Comparison of ENCODE assay signal across 39 cellular contexts in genomic region chr20:57213924-57214323, GRCh38. TPM values are rescaled to one million over a fixed set of nuclear protein-coding genes. Genes with fewer than 3 reads are reported as not detected.
"Had no signal": no experiment of that assay in that cellular context is flagged by ENCODE, and none has a peak within 500 bp of the region (broad histone marks: within the 10 kb centered on the region; RNA-seq: fewer than 3 reads in every experiment).

No MANE protein-coding gene starts in this region.

- H3K36me3 ChIP-seq: adrenal gland, brain microvascular endothelial cell, breast epithelium had no signal

- ATAC-seq: activated CD8-positive, alpha-beta T cell treated with anti-CD3 and anti-CD28 coated beads for 36 hours; activated naive CD4-positive, alpha-beta T cell treated with anti-CD3 and anti-CD28 coated beads, Interleukin-2, amount 50 U/mL, for 72 hours; activated T-cell treated with anti-CD3 and anti-CD28 coated beads, Interleukin-2, amount 50 U/mL, for 4 hours; activated T-cell treated with anti-CD3 and anti-CD28 coated beads, Interleukin-2, amount 50 U/mL, for 72 hours; activated T-helper 17 cell treated with anti-CD3 and anti-CD28 coated beads, Interleukin-2, amount 50 U/mL, for 72 hours; body of pancreas had no signal

- H3K27ac Mint-ChIP-seq: activated B cell treated with CpG ODN at 0.5 μM for 24 hours; activated CD4-positive, alpha-beta memory T cell treated with anti-CD3 and anti-CD28 coated beads for 36 hours; activated CD4-positive, alpha-beta T cell treated with anti-CD3 and anti-CD28 coated beads, Interleukin-2, amount 10 ng/mL, durations not matched to agents 24 days and 14 days; activated CD8-positive, alpha-beta T cell treated with anti-CD3 and anti-CD28 coated beads for 36 hours; activated naive CD4-positive, alpha-beta T cell treated with anti-CD3 and anti-CD28 coated beads for 36 hours; activated naive CD4-positive, alpha-beta T cell treated with anti-CD3 and anti-CD28 coated beads, Interleukin-2, amount 50 U/mL, for 72 hours; activated naive CD8-positive, alpha-beta T cell treated with anti-CD3 and anti-CD28 coated beads for 36 hours; activated T-cell treated with anti-CD3 and anti-CD28 coated beads, Interleukin-2, amount 50 U/mL, for 72 hours; activated T-helper 1 cell treated with anti-CD3 and anti-CD28 coated beads, Interleukin-12 subunit alpha, Interleukin-12 subunit beta, Interleukin-2, Interleukin-4 antibody, amounts not matched to agents 30 ng/mL and 10 ng/mL and 1 ng/mL, durations not matched to agents 14 hours and 24 hours and 36 hours; activated T-helper 17 cell treated with anti-CD3 and anti-CD28 coated beads, Interleukin-2, amount 50 U/mL, for 72 hours; T-helper 1 cell treated with Interleukin-12 subunit alpha and Interleukin-12 subunit beta and Interleukin-4 antibody, amounts not matched to agents 30 μg/mL and 1 μg/mL, for 36 hours; T-helper 2 cell treated with Interferon-gamma antibody and Interleukin-4, amounts not matched to agents 5 μg/mL and 100 μg/mL, for 36 hours had no signal

- H3K9me3 Mint-ChIP-seq: activated B cell treated with CpG ODN at 0.5 μM for 24 hours; activated CD4-positive, alpha-beta memory T cell treated with anti-CD3 and anti-CD28 coated beads for 36 hours; activated CD4-positive, alpha-beta T cell treated with anti-CD3 and anti-CD28 coated beads, Interleukin-2, amount 10 ng/mL, durations not matched to agents 24 days and 14 days; activated CD8-positive, alpha-beta T cell treated with anti-CD3 and anti-CD28 coated beads for 36 hours; activated naive CD4-positive, alpha-beta T cell treated with anti-CD3 and anti-CD28 coated beads for 36 hours; activated naive CD4-positive, alpha-beta T cell treated with anti-CD3 and anti-CD28 coated beads, Interleukin-2, amount 50 U/mL, for 72 hours; activated naive CD8-positive, alpha-beta T cell treated with anti-CD3 and anti-CD28 coated beads for 36 hours; activated T-cell treated with anti-CD3 and anti-CD28 coated beads, Interleukin-2, amount 50 U/mL, for 4 hours; activated T-cell treated with anti-CD3 and anti-CD28 coated beads, Interleukin-2, amount 50 U/mL, for 72 hours; activated T-helper 1 cell treated with anti-CD3 and anti-CD28 coated beads, Interleukin-12 subunit alpha, Interleukin-12 subunit beta, Interleukin-2, Interleukin-4 antibody, amounts not matched to agents 30 ng/mL and 10 ng/mL and 1 ng/mL, durations not matched to agents 14 hours and 24 hours and 36 hours; activated T-helper 17 cell treated with anti-CD3 and anti-CD28 coated beads, Interleukin-2, amount 50 U/mL, for 72 hours; T-helper 1 cell treated with Interleukin-12 subunit alpha and Interleukin-12 subunit beta and Interleukin-4 antibody, amounts not matched to agents 30 μg/mL and 1 μg/mL, for 36 hours; T-helper 2 cell treated with Interferon-gamma antibody and Interleukin-4, amounts not matched to agents 5 μg/mL and 100 μg/mL, for 36 hours had no signal

- H3K4me1 ChIP-seq: adrenal gland, breast epithelium had no signal

- H3K27me3 ChIP-seq: adrenal gland, body of pancreas, breast epithelium had no signal

- H3K4me3 ChIP-seq: adrenal gland, body of pancreas, breast epithelium had no signal

- H3K4me3 Mint-ChIP-seq: activated B cell treated with CpG ODN at 0.5 μM for 24 hours; activated CD4-positive, alpha-beta memory T cell treated with anti-CD3 and anti-CD28 coated beads for 36 hours; activated CD4-positive, alpha-beta T cell treated with anti-CD3 and anti-CD28 coated beads, Interleukin-2, amount 10 ng/mL, durations not matched to agents 24 days and 14 days; activated CD8-positive, alpha-beta T cell treated with anti-CD3 and anti-CD28 coated beads for 36 hours; activated naive CD4-positive, alpha-beta T cell treated with anti-CD3 and anti-CD28 coated beads for 36 hours; activated naive CD8-positive, alpha-beta T cell treated with anti-CD3 and anti-CD28 coated beads for 36 hours; activated T-cell treated with anti-CD3 and anti-CD28 coated beads, Interleukin-2, amount 50 U/mL, for 4 hours; activated T-cell treated with anti-CD3 and anti-CD28 coated beads, Interleukin-2, amount 50 U/mL, for 72 hours; activated T-helper 1 cell treated with anti-CD3 and anti-CD28 coated beads, Interleukin-12 subunit alpha, Interleukin-12 subunit beta, Interleukin-2, Interleukin-4 antibody, amounts not matched to agents 30 ng/mL and 10 ng/mL and 1 ng/mL, durations not matched to agents 14 hours and 24 hours and 36 hours; activated T-helper 17 cell treated with anti-CD3 and anti-CD28 coated beads, Interleukin-2, amount 50 U/mL, for 72 hours; T-helper 1 cell treated with Interleukin-12 subunit alpha and Interleukin-12 subunit beta and Interleukin-4 antibody, amounts not matched to agents 30 μg/mL and 1 μg/mL, for 36 hours; T-helper 2 cell treated with Interferon-gamma antibody and Interleukin-4, amounts not matched to agents 5 μg/mL and 100 μg/mL, for 36 hours had no signal

- FAIRE-seq: astrocyte, TTC549 had no signal

- H3K27ac ChIP-seq: adrenal gland, brain microvascular endothelial cell, VCaP had no signal

- H3K9me3 ChIP-seq: adrenal gland, body of pancreas, breast epithelium had no signal

- H3K4me1 Mint-ChIP-seq: activated B cell treated with CpG ODN at 0.5 μM for 24 hours; activated CD4-positive, alpha-beta T cell treated with anti-CD3 and anti-CD28 coated beads, Interleukin-2, amount 10 ng/mL, durations not matched to agents 24 days and 14 days; activated naive CD8-positive, alpha-beta T cell treated with anti-CD3 and anti-CD28 coated beads for 36 hours; activated T-helper 17 cell treated with anti-CD3 and anti-CD28 coated beads, Interleukin-2, amount 50 U/mL, for 72 hours had no signal

- H3K36me3 Mint-ChIP-seq: activated CD4-positive, alpha-beta memory T cell treated with anti-CD3 and anti-CD28 coated beads for 36 hours; activated naive CD4-positive, alpha-beta T cell treated with anti-CD3 and anti-CD28 coated beads, Interleukin-2, amount 50 U/mL, for 72 hours; activated naive CD8-positive, alpha-beta T cell treated with anti-CD3 and anti-CD28 coated beads for 36 hours had no signal

- DNase-seq: activated B cell treated with CpG ODN at 0.5 μM for 24 hours; activated CD4-positive, alpha-beta memory T cell treated with anti-CD3 and anti-CD28 coated beads for 36 hours; activated CD4-positive, alpha-beta T cell treated with anti-CD3 and anti-CD28 coated beads for 4 hours; activated CD4-positive, alpha-beta T cell treated with anti-CD3 and anti-CD28 coated beads, Interleukin-2, amount 10 ng/mL, durations not matched to agents 24 days and 14 days; activated CD4-positive, alpha-beta T cell treated with anti-CD3 and anti-CD28 coated beads, Interleukin-2, amount 50 U/mL, for 1 hour; activated CD4-positive, alpha-beta T cell treated with anti-CD3 and anti-CD28 coated beads, Interleukin-2, amount 50 U/mL, for 4 hours; activated CD4-positive, CD25-positive, alpha-beta regulatory T cell treated with anti-CD3 and anti-CD28 coated beads, Interleukin-2, amount 50 U/mL, for 72 hours; activated CD8-positive, alpha-beta memory T cell treated with anti-CD3 and anti-CD28 coated beads, Interleukin-2, amount 50 U/mL, for 4 hours; activated CD8-positive, alpha-beta T cell treated with anti-CD3 and anti-CD28 coated beads for 36 hours; activated effector memory CD4-positive, alpha-beta T cell treated with anti-CD3 and anti-CD28 coated beads, Interleukin-2, amount 50 U/mL, for 16 hours; activated gamma-delta T cell treated with Interleukin-2 at 50 U/mL for 16 hours; activated naive CD4-positive, alpha-beta T cell; activated naive CD4-positive, alpha-beta T cell treated with anti-CD3 and anti-CD28 coated beads for 36 hours; activated naive CD4-positive, alpha-beta T cell treated with anti-CD3 and anti-CD28 coated beads, Interleukin-2, amount 50 U/mL, for 16 hours; activated naive CD8-positive, alpha-beta T cell treated with anti-CD3 and anti-CD28 coated beads for 36 hours; activated T-cell treated with anti-CD3 and anti-CD28 coated beads for 4 hours; activated T-cell treated with anti-CD3 and anti-CD28 coated beads, Interleukin-2, amount 50 U/mL, for 1 hour; activated T-cell treated with anti-CD3 and anti-CD28 coated beads, Interleukin-2, amount 50 U/mL, for 4 hours; activated T-cell treated with anti-CD3 and anti-CD28 coated beads, Interleukin-2, amount 50 U/mL, for 72 hours; adrenal gland; amniotic stem cell; aorta; body of pancreas; brain microvascular endothelial cell; central memory CD4-positive, alpha-beta T cell; SW 1271; T-helper 1 cell; T-helper 2 cell; T-helper 9 cell had no signal

RNA-seq across cellular contexts. Expression of gene BMP7, which starts 52.5 kb away (rescaled TPM):
- total RNA-seq: activated B cell treated with CpG ODN at 0.5 μM for 24 hours; activated CD4-positive, alpha-beta memory T cell treated with anti-CD3 and anti-CD28 coated beads for 36 hours; activated CD8-positive, alpha-beta memory T cell treated with anti-CD3 and anti-CD28 coated beads for 36 hours; activated CD8-positive, alpha-beta T cell treated with anti-CD3 and anti-CD28 coated beads for 36 hours; activated naive CD4-positive, alpha-beta T cell treated with anti-CD3 and anti-CD28 coated beads for 36 hours; activated naive CD4-positive, alpha-beta T cell treated with anti-CD3 and anti-CD28 coated beads, Interleukin-2, amount 50 U/mL, for 72 hours; activated naive CD8-positive, alpha-beta T cell treated with anti-CD3 and anti-CD28 coated beads for 36 hours; activated T-helper 17 cell treated with anti-CD3 and anti-CD28 coated beads, Interleukin-2, amount 50 U/mL, for 72 hours had no signal
- polyA plus RNA-seq: aorta had no signal
